In the genomic region with DNA sequence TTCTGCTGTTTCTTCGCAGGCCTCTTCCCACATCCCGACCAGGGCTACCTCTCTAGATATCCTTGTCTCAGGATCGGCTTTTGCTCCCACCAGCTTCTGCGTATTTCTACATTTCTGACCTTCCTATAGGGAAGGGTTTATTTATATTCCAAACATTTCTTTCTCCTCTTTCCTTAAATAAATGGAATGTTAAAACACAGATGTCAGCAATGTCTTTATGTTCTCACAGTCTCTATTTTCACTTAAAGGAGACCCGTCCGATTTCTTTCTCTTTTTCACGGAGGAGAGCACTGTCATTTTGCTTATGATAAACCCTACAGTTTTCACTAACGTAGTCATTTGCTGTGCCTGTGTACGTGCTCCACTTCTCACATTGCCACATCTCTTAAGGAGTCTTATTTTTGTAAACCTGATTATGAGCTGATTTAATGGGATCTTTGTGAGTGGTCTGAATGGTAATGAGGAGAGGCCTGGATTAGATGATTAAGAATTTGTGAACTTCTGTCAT, we compare ENCODE assay signal across 8 cellular contexts. TPM values are rescaled to one million over a fixed set of nuclear protein-coding genes. Genes with fewer than 3 reads are reported as not detected.
A peak's percentile ranks its signal among the peaks of the same experiment; 100 is the strongest.
DNase-seq lines count a peak whose midpoint lies in the region; ATAC-seq, FAIRE-seq and TF ChIP-seq lines count a peak whose summit lies in the region.

No MANE protein-coding gene starts in this region.

- no peak overlapping the region for H2AK5ac ChIP-seq in mesenchymal stem cell (ENCODE audit: low read length, severe bottlenecking)

- H3K79me2 ChIP-seq in GM12878 (ENCODE audit: control insufficient read depth, insufficient read depth, low read length), result peaks cover 50% of the 10 kb centered on the region

- no peak for TF ChIP-seq RAD21 in GM12878 (IDR thresholded peaks at IDR 0.05; ENCODE audit: insufficient read depth, low read depth, low read length)

- TF ChIP-seq EP300 in GM12878 (IDR thresholded peaks at IDR 0.05; ENCODE audit: borderline replicate concordance in 1 of 2, control insufficient read depth in 1 of 2, low read depth in 2 of 2, low read length in 2 of 2), result no peak

- RAD21 ChIA-PET in GM12878 (lab: Charles Lee; ENCODE audit: unreplicated experiment), result interaction anchor here (1.2 to 1.6 kb wide), 3 partner anchors 152 to 278 kb away, joined by 3 to 4 read pairs (median 4); no protein-coding TSS in a partner anchor

- ATAC-seq in GM12878, result peak; percentile 38
- ATAC-seq in HG03432 (IDR thresholded peaks at IDR 0.05; ENCODE audit: unreplicated experiment), result no peak

- peaks cover 35% of the 10 kb centered on the region for H3K79me1 ChIP-seq in mesenchymal stem cell (replicated peaks; ENCODE audit: low read length, poor library complexity, severe bottlenecking)

- FAIRE-seq in GM12878 (lab: Jason Lieb, UNC), result no peak

- H4K91ac ChIP-seq in mesenchymal stem cell (ENCODE audit: low read length), result no peak overlapping the region

- TF ChIP-seq CTCF in GM12878 (IDR thresholded peaks at IDR 0.05 in 2 of 3, conservative IDR thresholded peaks at IDR 0.05 in 1 of 3; ENCODE audit: control insufficient read depth in 2 of 3, extremely low read depth in 1 of 3, insufficient read depth in 1 of 3, low read depth in 3 of 3, low read length in 3 of 3), result no peak

- H3K9me3 ChIP-seq in KOPT-K1 (ENCODE audit: insufficient read depth, low read length, poor library complexity, severe bottlenecking) (peaks cover 67% of the 10 kb centered on the region), GM12878 (replicated peaks; ENCODE audit: control insufficient read depth, insufficient read depth, low read length) (peaks cover 24% of the 10 kb centered on the region), mesenchymal stem cell (ENCODE audit: control insufficient read depth, low read length) (peaks cover 21% of the 10 kb centered on the region)

- CTCF ChIA-PET in GM12878 (lab: Yijun Ruan, JAX), result interaction anchor here (0.6 to 1.0 kb wide), 5 partner anchors 33 to 216 kb away, joined by 3 to 5 read pairs (median 4); no protein-coding TSS in a partner anchor

- intact Hi-C loops in GM12878 (cut with micrococcal nuclease; ENCODE audit: unreplicated experiment), result loop anchor here (10.0 kb wide), 1 partner anchor 117 kb away; the partner anchor contains the start of gene ZNF35

- peak overlapping the region in 1 of 2 experiments; percentile 13 for H3K18ac ChIP-seq in mesenchymal stem cell (ENCODE audit: low read depth in 1 of 2, low read length in 2 of 2)

- H4K20me1 ChIP-seq in GM12878 (ENCODE audit: control insufficient read depth, insufficient read depth), result no peaks in the 10 kb centered on the region

- peak overlapping the region; percentile 79 for H3K4me3 ChIP-seq in GM12878
- H3K4me3 ChIP-seq in mesenchymal stem cell (ENCODE audit: insufficient read depth in 1 of 2, low read depth in 1 of 2, low read length in 2 of 2), result peak overlapping the region; percentile 69 to 94

- 1% methylated on average over 9 of the region's 9 CpGs for WGBS in GM12878 (ENCODE audit: insufficient coverage, insufficient replicate concordance, low lambda C conversion rate, missing lambda C conversion rate)
- WGBS in mesenchymal stem cell, result under 1% methylated on average over 5 of the region's 9 CpGs

- BruUV-seq in GM12878 (replicated peaks; lab: Mats Ljungman, UMichigan), result no TSS peak

- H3K9ac ChIP-seq in GM12878 (ENCODE audit: control insufficient read depth, insufficient read depth, low read length), result peak overlapping the region; percentile 99
- H3K9ac ChIP-seq in mesenchymal stem cell (ENCODE audit: low read length), result peak overlapping the region; percentile 96

- in situ Hi-C loops in GM12878 (cut with MboI), result no loop called here

- H2BK15ac ChIP-seq in mesenchymal stem cell (ENCODE audit: low read depth, poor library complexity, severe bottlenecking), result no peak overlapping the region

- H3K4me1 ChIP-seq in GM12878 (ENCODE audit: control insufficient read depth, insufficient read depth, low read length), result 0 out of 2 replicates have a peak, but pooled peaks cover 4% of the 10 kb centered on the region
- H3K4me1 ChIP-seq in mesenchymal stem cell (ENCODE audit: control insufficient read depth, insufficient read depth, low read depth, low read length), result peaks cover 2% of the 10 kb centered on the region

- peak overlapping the region; percentile 74 for H2AFZ ChIP-seq in GM12878 (ENCODE audit: control insufficient read depth, low read depth, low read length)
- peak overlapping the region; percentile 87 for H2AFZ ChIP-seq in mesenchymal stem cell (ENCODE audit: low read depth, low read length)

- H3K23ac ChIP-seq in mesenchymal stem cell (ENCODE audit: low read length in 2 of 2), result no peak overlapping the region

- SMC1A ChIA-PET in GM12878 (lab: Charles Lee; ENCODE audit: uncharacterized antibody, unreplicated experiment), result interaction anchor here (0.7 to 1.7 kb wide), 3 partner anchors 33 to 81 kb away, joined by 3 to 6 read pairs (median 3); no protein-coding TSS in a partner anchor

- no peak overlapping the region for H3K14ac ChIP-seq in mesenchymal stem cell (ENCODE audit: low read length in 2 of 2)

- no peak overlapping the region for H2BK12ac ChIP-seq in mesenchymal stem cell (ENCODE audit: low read length in 2 of 2)

- DNase-seq in NCI-H2227 (lab: John Stamatoyannopoulos, UW; ENCODE audit: unreplicated experiment), result peak; percentile 26
- no peak for DNase-seq in NCI-H2227 treated with DMSO at 0.1 percent for 48 hours (lab: John Stamatoyannopoulos, UW)
- DNase-seq in GM12878 (ENCODE audit: low read depth, low spot score), result no peak
- no peak for DNase-seq in mesenchymal stem cell
- DNase-seq in A172 (ENCODE audit: low spot score), result no peak
- DNase-seq in activated CD4-positive, alpha-beta T cell treated with anti-CD3 and anti-CD28 coated beads, Interleukin-2, amount 50 U/mL, for 4 hours, result no peak

- peaks cover 68% of the 10 kb centered on the region for H3K36me3 ChIP-seq in KOPT-K1 (ENCODE audit: insufficient read depth, low read length)
- peaks cover 0 to 6% of the 10 kb centered on the region in 2 experiments; a peak in 1 of 4 replicates for H3K36me3 ChIP-seq in GM12878 (ENCODE audit: control insufficient read depth in 2 of 2, insufficient read depth in 2 of 2, low read length in 1 of 2)
- H3K36me3 ChIP-seq in mesenchymal stem cell (ENCODE audit: control insufficient read depth in 1 of 2, insufficient read depth in 2 of 2, low read depth in 1 of 2, low read length in 2 of 2), result peaks cover 3 to 22% of the 10 kb centered on the region in 2 experiments

- no peak overlapping the region for H4K8ac ChIP-seq in mesenchymal stem cell (ENCODE audit: low read length)

- no peak overlapping the region for H3K4ac ChIP-seq in mesenchymal stem cell (ENCODE audit: low read depth in 1 of 2, low read length in 2 of 2)

- POLR2A ChIA-PET in GM12878 (lab: Charles Lee), result interaction anchor here (1.6 to 1.7 kb wide), 2 partner anchors 10 to 33 kb away, joined by 7 to 8 read pairs; partner anchors contain the start of gene ZNF501

- no peak for TF ChIP-seq POLR2A in GM12878 (IDR thresholded peaks at IDR 0.05; ENCODE audit: low read depth, low read length)

- no peak overlapping the region for H2BK120ac ChIP-seq in mesenchymal stem cell (ENCODE audit: low read depth, low read length)

- H3K4me2 ChIP-seq in GM12878 (ENCODE audit: control insufficient read depth, insufficient read depth) (peak overlapping the region; percentile 80), mesenchymal stem cell (ENCODE audit: low read length, poor library complexity, severe bottlenecking) (peak overlapping the region; percentile 70)

- H3K27me3 ChIP-seq in GM12878 (replicated peaks in 1 of 2; ENCODE audit: control insufficient read depth in 2 of 2, insufficient read depth in 2 of 2, low read length in 1 of 2), result no peaks in the 10 kb centered on the region
- no peaks in the 10 kb centered on the region for H3K27me3 ChIP-seq in mesenchymal stem cell (ENCODE audit: control insufficient read depth in 1 of 2, insufficient read depth in 1 of 2, low read length in 2 of 2)

- no peak overlapping the region for H2BK5ac ChIP-seq in mesenchymal stem cell (ENCODE audit: low read depth, low read length, poor library complexity, severe bottlenecking)

- H3K27ac ChIP-seq in KOPT-K1 (ENCODE audit: low read depth, low read length, poor library complexity, severe bottlenecking) (peak overlapping the region; percentile 87), GM12878 (ENCODE audit: control insufficient read depth, insufficient read depth) (peak overlapping the region; percentile 93), mesenchymal stem cell (ENCODE audit: low read length, poor library complexity, severe bottlenecking) (no peak overlapping the region)

RNA-seq across cellular contexts. Expression of gene KIF15, which starts 0.6 kb away (rescaled TPM):
- 20.1 and 26.7 TPM in 2 replicates for total RNA-seq in GM12878 (2013; cell fraction: nucleolus; rRNA removed)
- total RNA-seq in GM12878 (2014; rRNA removed), result 24.0 and 25.2 TPM in 2 replicates
- total RNA-seq in GM12878 (2014; rRNA removed; fragmentation: Illumina TruSeq; extraction: Trizol), result 50.1 and 51.8 TPM in 2 replicates
- total RNA-seq in GM12878 (2021), result 25.7 and 29.3 TPM in 2 replicates
- 4.9 TPM for polyA plus RNA-seq in GM12878 (2011; ENCODE audit: low read depth)
- 25.8 and 44.2 TPM in 2 replicates for polyA plus RNA-seq in GM12878 (2011; rRNA removed)
- 7.3 and 8.8 TPM in 2 replicates for polyA plus RNA-seq in GM12878 (2011; cell fraction: cytosol; rRNA removed)
- 17.0 and 19.6 TPM in 2 replicates for polyA plus RNA-seq in GM12878 (2011; cell fraction: nucleus; rRNA removed)
- polyA plus RNA-seq in GM12878 (2012), result 8.6 and 13.7 TPM in 2 replicates
- 42.2 and 45.4 TPM in 2 replicates for polyA plus RNA-seq in GM12878 (2014; fragmentation: Illumina TruSeq; extraction: Trizol)
- 10 to 100 TPM; 12.3 to 16.3 TPM for polyA plus RNA-seq in GM12878 (2014; fragmentation: Nextera tagmentation; extraction: Ambion mirVana)
- 14.4 and 23.1 TPM in 2 replicates for polyA plus RNA-seq in GM12878 (2014; rRNA removed)
- polyA plus RNA-seq in GM12878 (2016; fragmentation: Nextera tagmentation; extraction: Ambion mirVana), result 10 to 100 TPM; 26.2 to 34.0 TPM
- polyA minus RNA-seq in GM12878 (2011; rRNA and poly(A)+ RNA removed), result 25.4 and 29.9 TPM in 2 replicates
- polyA minus RNA-seq in GM12878 (2011; cell fraction: cytosol; rRNA and poly(A)+ RNA removed), result 10.6 and 11.0 TPM in 2 replicates
- 14.9 and 18.8 TPM in 2 replicates for polyA minus RNA-seq in GM12878 (2011; cell fraction: nucleus; rRNA and poly(A)+ RNA removed)
- 2.3 TPM for polyA plus RNA-seq in mesenchymal stem cell (2013, experiment 1 of 2)
- 2.1 TPM for polyA plus RNA-seq in mesenchymal stem cell (2013, experiment 2 of 2)
- total RNA-seq in A172 (2014; rRNA removed; shearing (Covaris generic)), result 19.4 and 23.4 TPM in 2 replicates

RNA-seq across cellular contexts. Expression of gene KIAA1143, which starts 0.8 kb away (rescaled TPM):
- total RNA-seq in GM12878 (2013; cell fraction: nucleolus; rRNA removed), result 11.6 and 11.8 TPM in 2 replicates
- total RNA-seq in GM12878 (2014; rRNA removed), result 25.3 and 28.7 TPM in 2 replicates
- 35.1 and 37.6 TPM in 2 replicates for total RNA-seq in GM12878 (2014; rRNA removed; fragmentation: Illumina TruSeq; extraction: Trizol)
- 26.6 and 29.7 TPM in 2 replicates for total RNA-seq in GM12878 (2021)
- polyA plus RNA-seq in GM12878 (2011; ENCODE audit: low read depth), result 5.1 TPM
- polyA plus RNA-seq in GM12878 (2011; rRNA removed), result 19.3 and 30.8 TPM in 2 replicates
- polyA plus RNA-seq in GM12878 (2011; cell fraction: cytosol; rRNA removed), result 7.6 and 8.6 TPM in 2 replicates
- polyA plus RNA-seq in GM12878 (2011; cell fraction: nucleus; rRNA removed), result 5.0 and 5.6 TPM in 2 replicates
- polyA plus RNA-seq in GM12878 (2012), result 9.3 and 15.7 TPM in 2 replicates
- 34.8 and 47.1 TPM in 2 replicates for polyA plus RNA-seq in GM12878 (2014; fragmentation: Illumina TruSeq; extraction: Trizol)
- polyA plus RNA-seq in GM12878 (2014; fragmentation: Nextera tagmentation; extraction: Ambion mirVana), result 10 to 100 TPM; 22.5 to 27.1 TPM
- 10.8 and 11.4 TPM in 2 replicates for polyA plus RNA-seq in GM12878 (2014; rRNA removed)
- 10 to 100 TPM; 30.8 to 31.6 TPM for polyA plus RNA-seq in GM12878 (2016; fragmentation: Nextera tagmentation; extraction: Ambion mirVana)
- 19.8 and 21.7 TPM in 2 replicates for polyA minus RNA-seq in GM12878 (2011; rRNA and poly(A)+ RNA removed)
- polyA minus RNA-seq in GM12878 (2011; cell fraction: cytosol; rRNA and poly(A)+ RNA removed), result 9.5 and 10.6 TPM in 2 replicates
- polyA minus RNA-seq in GM12878 (2011; cell fraction: nucleus; rRNA and poly(A)+ RNA removed), result 3.6 and 3.7 TPM in 2 replicates
- polyA plus RNA-seq in mesenchymal stem cell (2013, experiment 1 of 2), result 23.4 TPM
- 22.5 TPM for polyA plus RNA-seq in mesenchymal stem cell (2013, experiment 2 of 2)
- total RNA-seq in A172 (2014; rRNA removed; shearing (Covaris generic)), result 27.0 and 28.2 TPM in 2 replicates

RNA-seq across cellular contexts. Expression of gene ZNF501, which starts 32.8 kb away (rescaled TPM):
- total RNA-seq in GM12878 (2013; cell fraction: nucleolus; rRNA removed), result 12.3 and 12.5 TPM in 2 replicates
- 2.8 and 3.2 TPM in 2 replicates for total RNA-seq in GM12878 (2014; rRNA removed)
- total RNA-seq in GM12878 (2014; rRNA removed; fragmentation: Illumina TruSeq; extraction: Trizol), result 1.5 and 1.9 TPM in 2 replicates
- 1.8 and 2.0 TPM in 2 replicates for total RNA-seq in GM12878 (2021)
- polyA plus RNA-seq in GM12878 (2011; ENCODE audit: low read depth), result 0.96 TPM
- 3.8 and 5.5 TPM in 2 replicates for polyA plus RNA-seq in GM12878 (2011; rRNA removed)
- polyA plus RNA-seq in GM12878 (2011; cell fraction: cytosol; rRNA removed), result 0.85 and 1.8 TPM in 2 replicates
- 2.5 and 4.4 TPM in 2 replicates for polyA plus RNA-seq in GM12878 (2011; cell fraction: nucleus; rRNA removed)
- 1.3 and 1.9 TPM in 2 replicates for polyA plus RNA-seq in GM12878 (2012)
- 1.3 and 2.1 TPM in 2 replicates for polyA plus RNA-seq in GM12878 (2014; fragmentation: Illumina TruSeq; extraction: Trizol)
- under 1 TPM; 0.35 to 0.40 TPM for polyA plus RNA-seq in GM12878 (2014; fragmentation: Nextera tagmentation; extraction: Ambion mirVana)
- polyA plus RNA-seq in GM12878 (2014; rRNA removed), result 1.6 TPM in 2 replicates
- polyA plus RNA-seq in GM12878 (2016; fragmentation: Nextera tagmentation; extraction: Ambion mirVana), result 1 to 10 TPM; 1.7 TPM
- polyA minus RNA-seq in GM12878 (2011; rRNA and poly(A)+ RNA removed), result 3.5 and 5.3 TPM in 2 replicates
- 0.80 and 2.5 TPM in 2 replicates for polyA minus RNA-seq in GM12878 (2011; cell fraction: cytosol; rRNA and poly(A)+ RNA removed)
- 6.3 and 9.4 TPM in 2 replicates for polyA minus RNA-seq in GM12878 (2011; cell fraction: nucleus; rRNA and poly(A)+ RNA removed)
- polyA plus RNA-seq in mesenchymal stem cell (2013, experiment 1 of 2), result 0.77 TPM
- polyA plus RNA-seq in mesenchymal stem cell (2013, experiment 2 of 2), result 0.63 TPM
- total RNA-seq in A172 (2014; rRNA removed; shearing (Covaris generic)), result not detected in 2 replicates

RNA-seq across cellular contexts. Expression of gene ZNF502, which starts 49.8 kb away (rescaled TPM):
- 3.5 and 4.8 TPM in 2 replicates for total RNA-seq in GM12878 (2013; cell fraction: nucleolus; rRNA removed)
- 0.96 and 1.5 TPM in 2 replicates for total RNA-seq in GM12878 (2014; rRNA removed)
- 1.6 and 1.8 TPM in 2 replicates for total RNA-seq in GM12878 (2014; rRNA removed; fragmentation: Illumina TruSeq; extraction: Trizol)
- total RNA-seq in GM12878 (2021), result 1.2 and 1.4 TPM in 2 replicates
- 0.93 TPM for polyA plus RNA-seq in GM12878 (2011; ENCODE audit: low read depth)
- polyA plus RNA-seq in GM12878 (2011; rRNA removed), result 0.39 and 0.50 TPM in 2 replicates
- polyA plus RNA-seq in GM12878 (2011; cell fraction: cytosol; rRNA removed), result 0.12 and 0.15 TPM in 2 replicates
- polyA plus RNA-seq in GM12878 (2011; cell fraction: nucleus; rRNA removed), result 0.26 and 0.43 TPM in 2 replicates
- polyA plus RNA-seq in GM12878 (2012), result 0.93 and 1.0 TPM in 2 replicates
- 1.2 and 1.6 TPM in 2 replicates for polyA plus RNA-seq in GM12878 (2014; fragmentation: Illumina TruSeq; extraction: Trizol)
- polyA plus RNA-seq in GM12878 (2014; fragmentation: Nextera tagmentation; extraction: Ambion mirVana), result 1 to 10 TPM in 1 of 2 experiments, under 1 TPM in 1; 0.84 to 1.0 TPM
- 0.61 and 0.69 TPM in 2 replicates for polyA plus RNA-seq in GM12878 (2014; rRNA removed)
- polyA plus RNA-seq in GM12878 (2016; fragmentation: Nextera tagmentation; extraction: Ambion mirVana), result 1 to 10 TPM; 1.3 to 1.7 TPM
- 0.37 and 0.41 TPM in 2 replicates for polyA minus RNA-seq in GM12878 (2011; rRNA and poly(A)+ RNA removed)
- not detected in 2 replicates for polyA minus RNA-seq in GM12878 (2011; cell fraction: cytosol; rRNA and poly(A)+ RNA removed)
- polyA minus RNA-seq in GM12878 (2011; cell fraction: nucleus; rRNA and poly(A)+ RNA removed), result 0.24 TPM in 1 of 2 replicates, not detected in the other
- 0.83 TPM for polyA plus RNA-seq in mesenchymal stem cell (2013, experiment 1 of 2)
- polyA plus RNA-seq in mesenchymal stem cell (2013, experiment 2 of 2), result 1.0 TPM
- total RNA-seq in A172 (2014; rRNA removed; shearing (Covaris generic)), result 0.69 and 0.93 TPM in 2 replicates
